In the genomic region with DNA sequence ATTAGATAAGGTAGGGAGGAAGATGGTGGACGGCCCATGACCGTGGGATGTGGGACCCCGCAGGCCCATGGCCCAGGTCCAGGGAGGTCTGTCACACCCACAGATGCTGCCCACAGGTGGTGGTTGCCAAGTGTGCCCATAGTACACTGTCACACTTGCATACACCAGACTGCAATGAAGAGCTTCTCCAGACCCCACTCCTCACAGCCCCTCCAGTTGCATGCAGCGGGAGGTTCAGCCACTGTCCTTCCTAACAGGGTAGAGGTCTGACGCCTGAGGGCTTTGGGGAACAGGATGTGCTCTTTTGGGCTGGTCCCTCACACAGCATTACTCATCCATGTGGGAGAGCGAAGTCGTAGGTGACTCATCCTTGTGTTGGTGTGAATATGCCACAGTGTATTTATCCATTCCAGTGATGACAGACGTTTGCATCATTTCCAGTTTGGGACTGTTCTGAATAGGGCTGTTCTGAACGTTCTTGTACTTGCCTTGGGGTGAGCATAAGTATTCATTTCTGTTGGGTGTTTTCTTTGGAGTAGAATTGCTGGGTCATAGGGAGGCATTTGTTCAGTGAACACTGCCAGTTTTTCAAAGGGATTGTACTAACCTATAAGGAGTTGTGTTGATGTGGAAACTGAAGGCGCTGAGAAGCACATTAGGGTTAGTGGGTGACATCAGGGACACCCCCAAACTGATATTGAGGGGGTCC, we compare ENCODE assay signal across 8 cellular contexts.
DNase-seq lines count a peak whose midpoint lies in the region; ATAC-seq lines count a peak whose summit lies in the region.

No MANE protein-coding gene starts in this region.

- DNase-seq in SHP77 (lab: John Stamatoyannopoulos, UW) (peak; percentile 36 to 55), SHP77 treated with DMSO at 0.1 percent for 48 hours (lab: John Stamatoyannopoulos, UW) (no peak), MV-4-11 (lab: John Stamatoyannopoulos, UW) (peak; percentile 98), activated T-cell treated with anti-CD3 and anti-CD28 coated beads for 48 hours (ENCODE audit: low read depth) (peak; percentile 55), foreskin melanocyte (peak; percentile 99), skeletal muscle cell (ENCODE audit: low read depth) (peak; percentile 100)
- no peak for DNase-seq in effector CD4-positive, alpha-beta T cell

- H3K4me3 ChIP-seq in skeletal muscle cell (ENCODE audit: low read depth, low read length), result no peak overlapping the region

- ATAC-seq in HG02623 (IDR thresholded peaks at IDR 0.05; ENCODE audit: unreplicated experiment), result no peak

Comparison
In these comparisons a context has a peak if more than half of its experiments do, and no peak if none do; other contexts are left out.
1. DNase-seq: peak in SHP77 (2 of 2), MV-4-11 (single experiment), activated T-cell treated with anti-CD3 and anti-CD28 coated beads for 48 hours (single experiment), foreskin melanocyte (single experiment) and skeletal muscle cell (single experiment); none in SHP77 treated with DMSO at 0.1 percent for 48 hours (single experiment) and effector CD4-positive, alpha-beta T cell (single experiment).